Comparison of ENCODE assay signal across 25 cellular contexts in the genomic region with DNA sequence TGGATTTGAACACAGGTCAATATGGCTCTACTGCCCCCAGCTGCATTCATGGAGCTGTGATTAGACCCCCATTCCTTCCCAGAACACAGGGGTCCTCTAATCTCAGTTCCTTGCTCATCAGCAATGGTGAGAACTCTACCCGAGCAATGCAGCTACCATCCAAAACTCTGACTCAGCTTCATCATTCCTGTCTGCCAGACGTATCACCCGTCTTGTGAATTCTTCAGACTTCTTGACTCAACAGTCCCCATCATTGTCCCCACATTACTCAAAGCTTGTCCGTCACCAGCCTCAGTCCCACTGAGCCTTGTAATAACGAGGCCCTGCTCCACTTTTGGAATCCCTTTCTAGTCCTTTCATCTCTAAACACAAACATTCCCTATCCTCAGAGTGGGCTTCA. TPM values are rescaled to one million over a fixed set of nuclear protein-coding genes. Genes with fewer than 3 reads are reported as not detected.
DNase-seq lines count a peak whose midpoint lies in the region; ATAC-seq and TF ChIP-seq lines count a peak whose summit lies in the region.
"Had no signal": no experiment of that assay in that cellular context is flagged by ENCODE, and none has a peak within 500 bp of the region (broad histone marks: within the 10 kb centered on the region; RNA-seq: fewer than 3 reads in every experiment).

No MANE protein-coding gene starts in this region.

- H3K27me3 Mint-ChIP-seq in stimulated activated naive B cell treated with anti-CD40 and anti-IgM and Interleukin-4, amounts not matched to agents 10 μg/mL and 1 μg/mL and 100 μg/mL, for 72 hours, result no peaks in the 10 kb centered on the region
- H3K27me3 Mint-ChIP-seq: memory B cell had no signal

- in situ Hi-C loops in ACHN (cut with HindIII; ENCODE audit: low pct_ligation_motif_present, low pct_unique_long_range_greater_than_20kb, low sequenced_read_pairs), result no loop called here

- H3K36me3 Mint-ChIP-seq in stimulated activated naive B cell treated with anti-CD40 and anti-IgM and Interleukin-4, amounts not matched to agents 10 μg/mL and 1 μg/mL and 100 μg/mL, for 72 hours, result peaks cover 4 to 9% of the 10 kb centered on the region in 2 donors
- H3K36me3 Mint-ChIP-seq: memory B cell, neural progenitor cell had no signal

- no peak for TF ChIP-seq CTCF in fibroblast of mammary gland (conservative IDR thresholded peaks at IDR 0.05; ENCODE audit: control insufficient read depth, insufficient read depth, low read depth, low read length)

- peak overlapping the region; percentile 74 for H3K27ac Mint-ChIP-seq in stimulated activated naive B cell treated with anti-CD40 and anti-IgM and Interleukin-4, amounts not matched to agents 10 μg/mL and 1 μg/mL and 100 μg/mL, for 72 hours
- H3K27ac Mint-ChIP-seq: CD4-positive, alpha-beta T cell; memory B cell had no signal

- peak in 1 of 2 donors; percentile 2 for ATAC-seq in stimulated activated naive B cell treated with anti-CD40 and anti-IgM and Interleukin-4, amounts not matched to agents 10 μg/mL and 1 μg/mL and 100 μg/mL, for 72 hours (replicated peaks)
- ATAC-seq: activated T-cell treated with anti-CD3 and anti-CD28 coated beads, Interleukin-2, amount 50 U/mL, for 4 hours; left lobe of liver; right lobe of liver; stimulated activated effector memory CD8-positive, alpha-beta T cell treated with anti-CD3 and anti-CD28 coated beads, Interleukin-12 subunit alpha, Interleukin-12 subunit beta, amount 100 ng/mL, for 72 hours; upper lobe of right lung had no signal

- H3K4me3 Mint-ChIP-seq in stimulated activated naive B cell treated with anti-CD40 and anti-IgM and Interleukin-4, amounts not matched to agents 10 μg/mL and 1 μg/mL and 100 μg/mL, for 72 hours, result no peak overlapping the region
- H3K4me3 Mint-ChIP-seq: activated T-cell treated with anti-CD3 and anti-CD28 coated beads, Interleukin-2, amount 50 U/mL, for 4 hours; CD4-positive, alpha-beta T cell; memory B cell; neural progenitor cell; stimulated activated effector memory CD8-positive, alpha-beta T cell treated with anti-CD3 and anti-CD28 coated beads, Interleukin-12 subunit alpha, Interleukin-12 subunit beta, amount 100 ng/mL, for 72 hours had no signal

- H3K4me3 ChIP-seq in fibroblast of mammary gland (ENCODE audit: control insufficient read depth, low read depth, low read length), result no peak overlapping the region
- H3K4me3 ChIP-seq: colonic mucosa, HAP-1, neural progenitor cell, right lobe of liver, upper lobe of right lung had no signal

- H3K9me3 Mint-ChIP-seq in stimulated activated naive B cell treated with anti-CD40 and anti-IgM and Interleukin-4, amounts not matched to agents 10 μg/mL and 1 μg/mL and 100 μg/mL, for 72 hours, result peaks cover 1 to 2% of the 10 kb centered on the region in 2 donors
- H3K9me3 Mint-ChIP-seq: activated T-cell treated with anti-CD3 and anti-CD28 coated beads, Interleukin-2, amount 50 U/mL, for 4 hours; CD4-positive, alpha-beta T cell; neural progenitor cell; stimulated activated effector memory CD8-positive, alpha-beta T cell treated with anti-CD3 and anti-CD28 coated beads, Interleukin-12 subunit alpha, Interleukin-12 subunit beta, amount 100 ng/mL, for 72 hours had no signal

- peaks cover 7 to 13% of the 10 kb centered on the region in 2 donors for H3K4me1 Mint-ChIP-seq in stimulated activated naive B cell treated with anti-CD40 and anti-IgM and Interleukin-4, amounts not matched to agents 10 μg/mL and 1 μg/mL and 100 μg/mL, for 72 hours
- H3K4me1 Mint-ChIP-seq: memory B cell had no signal

- DNase-seq in ELR (ENCODE audit: low read depth) (peak; percentile 63), M059J (ENCODE audit: low read depth) (peak; percentile 57), fibroblast of mammary gland (ENCODE audit: low read depth) (peak; percentile 42), NCI-H82 (lab: John Stamatoyannopoulos, UW) (no peak), ACHN (no peak), dedifferentiated amniotic fluid mesenchymal stem cell (ENCODE audit: extremely low spot score) (no peak)
- no peak for DNase-seq in stimulated activated naive B cell treated with anti-CD40 and anti-IgM and Interleukin-4, amounts not matched to agents 10 μg/mL and 1 μg/mL and 100 μg/mL, for 72 hours
- DNase-seq: activated CD4-positive, alpha-beta T cell treated with anti-CD3 and anti-CD28 coated beads, Interleukin-2, amount 50 U/mL, for 1 hour; activated naive CD4-positive, alpha-beta T cell; activated T-cell treated with anti-CD3 and anti-CD28 coated beads, Interleukin-2, amount 50 U/mL, for 4 hours; AML-193; CD4-positive, alpha-beta T cell; colonic mucosa; GDM1; NCI-H1694; right lobe of liver; stimulated activated CD4-positive, alpha-beta T cell treated with anti-CD3 and anti-CD28 coated beads, Interleukin-4, amount 100 ng/mL, for 24 hours; T-helper 9 cell; upper lobe of right lung had no signal

RNA-seq across cellular contexts. Expression of gene STX17, which starts 36.3 kb away (rescaled TPM):
- total RNA-seq in M059J (2014; rRNA removed; shearing (Covaris generic)), result 15.3 and 34.8 TPM in 2 replicates

RNA-seq across cellular contexts. Expression of gene NR4A3, which starts 48.4 kb away (rescaled TPM):
- total RNA-seq in M059J (2014; rRNA removed; shearing (Covaris generic)), result 0.05 and 0.17 TPM in 2 replicates
- total RNA-seq: bronchial epithelial cell had no signal

Comparison
In these comparisons a context has a peak if more than half of its experiments do, and no peak if none do; other contexts are left out.
1. DNase-seq: peak in ELR (single experiment), M059J (single experiment) and fibroblast of mammary gland (single experiment); none in stimulated activated naive B cell treated with anti-CD40 and anti-IgM and Interleukin-4, amounts not matched to agents 10 μg/mL and 1 μg/mL and 100 μg/mL, for 72 hours (single experiment), NCI-H82 (single experiment), ACHN (single experiment) and dedifferentiated amniotic fluid mesenchymal stem cell (single experiment).